ENCODE assay signal across 9 cellular contexts in genomic region chr20:2301164-2301622, GRCh38. TPM values are rescaled to one million over a fixed set of nuclear protein-coding genes. Genes with fewer than 3 reads are reported as not detected.
DNase-seq lines count a peak whose midpoint lies in the region; ATAC-seq, FAIRE-seq and TF ChIP-seq lines count a peak whose summit lies in the region.
"Had no signal": no experiment of that assay in that cellular context is flagged by ENCODE, and none has a peak within 500 bp of the region (broad histone marks: within the 10 kb centered on the region; RNA-seq: fewer than 3 reads in every experiment).

No MANE protein-coding gene starts in this region.

- peak; percentile 62 for FAIRE-seq in RCC 7860 (lab: Jason Lieb, UNC)

- DNase-seq in GM12865 (ENCODE audit: low read depth) (peak; percentile 88), RCC 7860 (ENCODE audit: low spot score) (peak; percentile 86), right cardiac atrium (peak; percentile 49 to 66 (median 57)), progenitor cell of endocrine pancreas (ENCODE audit: low spot score, unreplicated experiment) (no peak), foreskin keratinocyte (no peak), LoVo (ENCODE audit: low spot score) (no peak)
- no peak for DNase-seq in central memory CD4-positive, alpha-beta T cell

- H3K4me3 Mint-ChIP-seq in progenitor cell of endocrine pancreas (ENCODE audit: low read depth): no peak overlapping the region

- H3K27ac ChIP-seq in right cardiac atrium (ENCODE audit: low read length): no peak overlapping the region
- no peak overlapping the region for H3K27ac ChIP-seq in foreskin keratinocyte

- H3K4me3 ChIP-seq in GM12865 (ENCODE audit: low read depth, low read length) (no peak overlapping the region), right cardiac atrium (ENCODE audit: low read length) (no peak overlapping the region)

- no peaks in the 10 kb centered on the region for H3K4me1 ChIP-seq in right cardiac atrium (ENCODE audit: control insufficient read depth, insufficient read depth, low read length)
- no peaks in the 10 kb centered on the region for H3K4me1 ChIP-seq in foreskin keratinocyte

- peak; percentile 53 for ATAC-seq in HG02840 (IDR thresholded peaks at IDR 0.05; ENCODE audit: low FRiP score, unreplicated experiment)
- ATAC-seq in right cardiac atrium: peak; percentile 68 to 70
- no peak for ATAC-seq in foreskin keratinocyte
- ATAC-seq: HCT116 had no signal

- H3K4me1 Mint-ChIP-seq in progenitor cell of endocrine pancreas (ENCODE audit: low read depth): peaks cover 19% of the 10 kb centered on the region

- WGBS in right cardiac atrium: 51% methylated on average over 5 of the region's 5 CpGs

- no peaks in the 10 kb centered on the region for H3K9me3 Mint-ChIP-seq in progenitor cell of endocrine pancreas (ENCODE audit: low read depth)

- peaks cover 10% of the 10 kb centered on the region for H3K27me3 Mint-ChIP-seq in progenitor cell of endocrine pancreas

- no peaks in the 10 kb centered on the region for H3K27me3 ChIP-seq in right cardiac atrium (ENCODE audit: control insufficient read depth, insufficient read depth)
- H3K27me3 ChIP-seq in foreskin keratinocyte: peaks cover 18% of the 10 kb centered on the region

- no peak overlapping the region for H3K27ac Mint-ChIP-seq in progenitor cell of endocrine pancreas

- H3K36me3 Mint-ChIP-seq in progenitor cell of endocrine pancreas (ENCODE audit: insufficient read depth): no peaks in the 10 kb centered on the region

- H3K9me3 ChIP-seq in right cardiac atrium (ENCODE audit: control insufficient read depth, low read length): no peaks in the 10 kb centered on the region

- TF ChIP-seq CTCF in GM12865 (IDR thresholded peaks at IDR 0.05; ENCODE audit: insufficient read depth, low read depth, low read length, missing control alignments) (no peak), progenitor cell of endocrine pancreas (IDR thresholded peaks at IDR 0.05; ENCODE audit: unreplicated experiment) (no peak), foreskin keratinocyte (conservative IDR thresholded peaks at IDR 0.05) (no peak)

- intact Hi-C loops in right cardiac atrium (cut with DNase I): no loop called here

RNA-seq across cellular contexts. Expression of gene TGM3, which starts 5.4 kb away (rescaled TPM):
- total RNA-seq in right cardiac atrium (not detected), progenitor cell of endocrine pancreas (0.22 and 0.44 TPM in 2 replicates), foreskin keratinocyte (not detected in 2 replicates)
- polyA plus RNA-seq in right cardiac atrium (0.05 TPM), foreskin keratinocyte (not detected in 2 replicates)

Comparison
In these comparisons a context has a peak if more than half of its experiments do, and no peak if none do; other contexts are left out.
1. DNase-seq: peak in GM12865 (single experiment), RCC 7860 (single experiment) and right cardiac atrium (3 of 3); none in central memory CD4-positive, alpha-beta T cell (single experiment), progenitor cell of endocrine pancreas (single experiment), foreskin keratinocyte (0 of 2) and LoVo (single experiment).